24 cellular contexts compared by ENCODE assay signal in the genomic region with DNA sequence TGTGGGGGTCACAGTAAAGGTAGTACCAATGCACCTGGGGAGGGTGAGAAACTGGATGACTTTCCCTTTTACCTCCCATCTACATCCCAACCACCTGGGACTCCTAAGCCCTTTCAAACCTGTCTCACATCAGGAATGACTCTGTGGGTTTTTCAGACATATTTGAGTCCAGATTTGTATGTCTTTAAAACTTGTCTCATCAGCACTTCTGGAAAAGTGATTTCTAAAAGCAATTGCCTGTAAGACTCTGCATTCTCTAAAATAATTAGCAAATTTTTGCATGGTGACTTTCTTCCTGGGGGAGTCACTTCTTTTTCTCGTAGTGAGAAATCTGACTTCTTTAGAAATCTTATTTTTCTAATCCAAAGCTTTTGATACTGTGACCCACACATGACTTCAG.
DNase-seq lines count a peak whose midpoint lies in the region; ATAC-seq, FAIRE-seq and TF ChIP-seq lines count a peak whose summit lies in the region.
"Had no signal": no experiment of that assay in that cellular context is flagged by ENCODE, and none has a peak within 500 bp of the region (broad histone marks: within the 10 kb centered on the region; RNA-seq: fewer than 3 reads in every experiment).

No MANE protein-coding gene starts in this region.

- no peak overlapping the region for H3K27ac ChIP-seq in HepG2 (ENCODE audit: extremely low read length, insufficient read depth, low read length)
- H3K27ac ChIP-seq in right lobe of liver, result no peak overlapping the region
- H3K27ac ChIP-seq in OCI-LY3 (ENCODE audit: low read length), result no peak overlapping the region
- H3K27ac ChIP-seq: 22Rv1, A549, BLaER1 had no signal

- no peaks in the 10 kb centered on the region for H3K4me1 ChIP-seq in HepG2 (ENCODE audit: insufficient read depth, low read length)
- no peaks in the 10 kb centered on the region for H3K4me1 ChIP-seq in right lobe of liver
- H3K4me1 ChIP-seq in OCI-LY3 (ENCODE audit: low read length), result no peaks in the 10 kb centered on the region
- H3K4me1 ChIP-seq: A549, BE2C, BLaER1 had no signal

- in situ Hi-C loops in HepG2 (cut with HindIII; ENCODE audit: extremely low pct_ligation_motif_present, low pct_unique_long_range_greater_than_20kb), result no loop called here

- FAIRE-seq in HepG2 (lab: Jason Lieb, UNC), result no peak
- FAIRE-seq: A549, GM12878, GM12892, GM18507 had no signal

- H2AFZ ChIP-seq in HepG2 (ENCODE audit: low read length), result no peak overlapping the region
- H2AFZ ChIP-seq in OCI-LY3 (ENCODE audit: low read depth, low read length), result peak overlapping the region; percentile 3; the same call in 1 of the 2 replicates

- no peak for DNase-seq in HepG2 (ENCODE audit: low spot score)
- DNase-seq in right lobe of liver, result no peak
- no peak for DNase-seq in AG20443 (ENCODE audit: low spot score)
- DNase-seq: BE2C; C1 segment of cervical spinal cord; CD4-positive, alpha-beta memory T cell; CD4-positive, CD25-positive, alpha-beta regulatory T cell; CD8-positive, alpha-beta memory T cell; COR-L47; DMS 273 treated with DMSO at 0.1 percent for 48 hours; DMS153; DMS53; DMS79; DND-41; EL; GDM1 had no signal

- intact Hi-C loops in HepG2 (cut with micrococcal nuclease; ENCODE audit: unreplicated experiment) (no loop called here), right lobe of liver (cut with DNase I) (no loop called here)

- H3K4me3 ChIP-seq in HepG2 (replicated peaks in 1 of 3; ENCODE audit: insufficient read depth in 1 of 3, low read depth in 2 of 3, low read length in 3 of 3), result no peak overlapping the region
- H3K4me3 ChIP-seq in right lobe of liver, result no peak overlapping the region
- no peak overlapping the region for H3K4me3 ChIP-seq in OCI-LY3 (ENCODE audit: low read length)
- H3K4me3 ChIP-seq: A549, BLaER1, GM12878 had no signal

- BruUV-seq in HepG2 (replicated peaks; lab: Mats Ljungman, UMichigan), result no TSS peak

- ATAC-seq in HepG2, result no peak
- ATAC-seq in right lobe of liver, result no peak
- ATAC-seq in GM19397 (IDR thresholded peaks at IDR 0.05; ENCODE audit: unreplicated experiment), result no peak
- ATAC-seq: A549, GM12878 had no signal

- H4K20me1 ChIP-seq in HepG2 (ENCODE audit: insufficient read depth, low read length) (no peaks in the 10 kb centered on the region; the same call in 1 of the 2 replicates), OCI-LY3 (ENCODE audit: insufficient read depth, low read length) (no peaks in the 10 kb centered on the region)
- H4K20me1 ChIP-seq: BLaER1 had no signal

- no peaks in the 10 kb centered on the region for H3K79me2 ChIP-seq in HepG2 (ENCODE audit: insufficient read depth, low read length)
- H3K79me2 ChIP-seq in OCI-LY3 (ENCODE audit: low read length), result no peaks in the 10 kb centered on the region

- POLR2A ChIA-PET in HepG2 (lab: Yijun Ruan, JAX), result no interaction called here

- 0% methylated on average over 1 of the region's 1 CpG for WGBS in HepG2 (ENCODE audit: low lambda C conversion rate)
- 29% methylated on average over 1 of the region's 1 CpG for WGBS in right lobe of liver (ENCODE audit: insufficient coverage, low coverage, low lambda C conversion rate, missing lambda C conversion rate)

- TF ChIP-seq RAD21 in HepG2 (CRISPR knock-in tag; IDR thresholded peaks at IDR 0.05), result no peak

- H3K9ac ChIP-seq in HepG2 (ENCODE audit: insufficient read depth, low read depth, low read length), result no peak overlapping the region
- H3K9ac ChIP-seq in OCI-LY3 (ENCODE audit: low read length), result no peak overlapping the region
- H3K9ac ChIP-seq: BLaER1 had no signal

- TF ChIP-seq EP300 in HepG2 (IDR thresholded peaks at IDR 0.05; ENCODE audit: low read depth in 2 of 2, low read length in 2 of 2) (no peak), HepG2 (CRISPR knock-in tag; IDR thresholded peaks at IDR 0.05; ENCODE audit: borderline replicate concordance) (no peak)

- no peak overlapping the region for H3K4me2 ChIP-seq in HepG2 (ENCODE audit: low read depth, low read length)
- H3K4me2 ChIP-seq in OCI-LY3 (ENCODE audit: low read length), result no peak overlapping the region
- H3K4me2 ChIP-seq: A549, BLaER1 had no signal

- H3K9me3 ChIP-seq in HepG2 (ENCODE audit: low read length) (no peaks in the 10 kb centered on the region), right lobe of liver (no peaks in the 10 kb centered on the region), OCI-LY3 (ENCODE audit: insufficient read depth, low read length) (no peaks in the 10 kb centered on the region)
- H3K9me3 ChIP-seq: A549, BE2C, BLaER1 had no signal

- H3K36me3 ChIP-seq in HepG2 (replicated peaks in 1 of 2; ENCODE audit: control insufficient read depth in 1 of 2, insufficient read depth in 2 of 2, low read length in 2 of 2) (no peaks in the 10 kb centered on the region), right lobe of liver (no peaks in the 10 kb centered on the region), OCI-LY3 (replicated peaks; ENCODE audit: low read depth, low read length) (no peaks in the 10 kb centered on the region)
- H3K36me3 ChIP-seq: BE2C, BLaER1 had no signal

- TF ChIP-seq POLR2A in HepG2 (IDR thresholded peaks at IDR 0.05; ENCODE audit: insufficient read depth in 1 of 2, low read depth in 2 of 2, low read length in 2 of 2) (no peak), right lobe of liver (IDR thresholded peaks at IDR 0.05) (no peak)

- CTCF ChIA-PET in HepG2 (lab: Yijun Ruan, JAX; ENCODE audit: low intra/inter-chr PET ratio, low total read pairs), result no interaction called here

- H3K27me3 ChIP-seq in HepG2 (ENCODE audit: control insufficient read depth in 1 of 2, insufficient read depth in 2 of 2, low read length in 2 of 2) (no peaks in the 10 kb centered on the region; a peak in 1 of 5 replicates), right lobe of liver (no peaks in the 10 kb centered on the region), OCI-LY3 (ENCODE audit: low read depth, low read length) (no peaks in the 10 kb centered on the region)
- H3K27me3 ChIP-seq: BE2C, BLaER1 had no signal

- no peak for TF ChIP-seq CTCF in HepG2 (CRISPR knock-in tag; IDR thresholded peaks at IDR 0.05)
- no peak for TF ChIP-seq CTCF in right lobe of liver (IDR thresholded peaks at IDR 0.05)
- no peak for TF ChIP-seq CTCF in OCI-LY3 (IDR thresholded peaks at IDR 0.05; ENCODE audit: low read depth, low read length)

TF ChIP-seq in HepG2, 621 proteins besides CTCF, POLR2A, EP300 and RAD21:
- TF ChIP-seq, protein P1, sequence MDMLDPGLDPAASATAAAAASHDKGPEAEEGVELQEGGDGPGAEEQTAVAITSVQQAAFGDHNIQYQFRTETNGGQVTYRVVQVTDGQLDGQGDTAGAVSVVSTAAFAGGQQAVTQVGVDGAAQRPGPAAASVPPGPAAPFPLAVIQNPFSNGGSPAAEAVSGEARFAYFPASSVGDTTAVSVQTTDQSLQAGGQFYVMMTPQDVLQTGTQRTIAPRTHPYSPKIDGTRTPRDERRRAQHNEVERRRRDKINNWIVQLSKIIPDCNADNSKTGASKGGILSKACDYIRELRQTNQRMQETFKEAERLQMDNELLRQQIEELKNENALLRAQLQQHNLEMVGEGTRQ (IDR thresholded peaks at IDR 0.05; ENCODE audit: low read depth, low read length), result no peak
- TF ChIP-seq, protein P1 (CRISPR knock-in tag; IDR thresholded peaks at IDR 0.05; ENCODE audit: borderline replicate concordance), result no peak
- TF ChIP-seq, protein P2, sequence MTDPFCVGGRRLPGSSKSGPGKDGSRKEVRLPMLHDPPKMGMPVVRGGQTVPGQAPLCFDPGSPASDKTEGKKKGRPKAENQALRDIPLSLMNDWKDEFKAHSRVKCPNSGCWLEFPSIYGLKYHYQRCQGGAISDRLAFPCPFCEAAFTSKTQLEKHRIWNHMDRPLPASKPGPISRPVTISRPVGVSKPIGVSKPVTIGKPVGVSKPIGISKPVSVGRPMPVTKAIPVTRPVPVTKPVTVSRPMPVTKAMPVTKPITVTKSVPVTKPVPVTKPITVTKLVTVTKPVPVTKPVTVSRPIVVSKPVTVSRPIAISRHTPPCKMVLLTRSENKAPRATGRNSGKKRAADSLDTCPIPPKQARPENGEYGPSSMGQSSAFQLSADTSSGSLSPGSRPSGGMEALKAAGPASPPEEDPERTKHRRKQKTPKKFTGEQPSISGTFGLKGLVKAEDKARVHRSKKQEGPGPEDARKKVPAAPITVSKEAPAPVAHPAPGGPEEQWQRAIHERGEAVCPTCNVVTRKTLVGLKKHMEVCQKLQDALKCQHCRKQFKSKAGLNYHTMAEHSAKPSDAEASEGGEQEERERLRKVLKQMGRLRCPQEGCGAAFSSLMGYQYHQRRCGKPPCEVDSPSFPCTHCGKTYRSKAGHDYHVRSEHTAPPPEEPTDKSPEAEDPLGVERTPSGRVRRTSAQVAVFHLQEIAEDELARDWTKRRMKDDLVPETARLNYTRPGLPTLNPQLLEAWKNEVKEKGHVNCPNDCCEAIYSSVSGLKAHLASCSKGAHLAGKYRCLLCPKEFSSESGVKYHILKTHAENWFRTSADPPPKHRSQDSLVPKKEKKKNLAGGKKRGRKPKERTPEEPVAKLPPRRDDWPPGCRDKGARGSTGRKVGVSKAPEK (CRISPR knock-in tag; IDR thresholded peaks at IDR 0.05; ENCODE audit: borderline replicate concordance), result no peak
- TF ChIP-seq MAFF (IDR thresholded peaks at IDR 0.05; ENCODE audit: low read depth, low read length) (peak; percentile 58), MAFK (conservative IDR thresholded peaks at IDR 0.05 in 1 of 2, IDR thresholded peaks at IDR 0.05 in 1 of 2; ENCODE audit: low read length in 2 of 2) (peak; percentile 58 to 75), SNRNP70 (IDR thresholded peaks at IDR 0.05; ENCODE audit: low read depth, low read length) (no peak)
